ENCODE assay signal across 10 cellular contexts in the genomic region with DNA sequence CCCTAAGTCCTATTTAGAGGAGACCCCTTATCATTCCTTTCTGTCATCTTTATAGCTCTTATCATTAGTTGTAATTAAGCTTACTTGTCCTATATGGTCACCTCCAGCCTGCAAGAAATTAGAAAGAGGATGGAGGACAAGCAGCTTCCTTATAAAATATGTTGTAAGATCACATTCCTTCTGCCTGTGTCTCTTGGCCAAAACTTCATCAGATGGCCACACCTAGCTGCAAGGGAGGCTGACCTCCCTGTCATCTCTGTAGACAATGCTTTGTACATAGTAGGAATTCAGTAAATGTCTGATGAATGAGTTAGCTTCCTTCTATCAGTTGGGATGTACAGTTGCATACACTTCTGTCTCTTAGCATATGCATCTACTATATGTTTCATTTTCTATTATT. TPM values are rescaled to one million over a fixed set of nuclear protein-coding genes. Genes with fewer than 3 reads are reported as not detected.
DNase-seq lines count a peak whose midpoint lies in the region; ATAC-seq, FAIRE-seq and TF ChIP-seq lines count a peak whose summit lies in the region.
"Had no signal": no experiment of that assay in that cellular context is flagged by ENCODE, and none has a peak within 500 bp of the region (broad histone marks: within the 10 kb centered on the region; RNA-seq: fewer than 3 reads in every experiment).

No MANE protein-coding gene starts in this region.

- H3K4me2 ChIP-seq in HepG2 (ENCODE audit: low read depth, low read length), result peak overlapping the region; percentile 86

- no peak for DNase-seq in HepG2 (ENCODE audit: low spot score)
- DNase-seq in right lobe of liver, result no peak
- no peak for DNase-seq in NCI-H2171 treated with DMSO at 0.1 percent for 48 hours (lab: John Stamatoyannopoulos, UW)
- no peak for DNase-seq in medulla oblongata (ENCODE audit: extremely low spot score)
- DNase-seq in midbrain (lab: John Stamatoyannopoulos, UW), result no peak
- DNase-seq: activated effector memory CD4-positive, alpha-beta T cell treated with anti-CD3 and anti-CD28 coated beads, Interleukin-2, amount 50 U/mL, for 16 hours; gastrocnemius medialis had no signal

- peaks cover 46% of the 10 kb centered on the region for H3K4me1 Mint-ChIP-seq in activated naive CD8-positive, alpha-beta T cell (ENCODE audit: low read depth)

- CTCF ChIA-PET in HepG2 (lab: Yijun Ruan, JAX; ENCODE audit: low intra/inter-chr PET ratio, low total read pairs), result no interaction called here

- TF ChIP-seq RAD21 in HepG2 (CRISPR knock-in tag; IDR thresholded peaks at IDR 0.05), result no peak

- H3K27ac Mint-ChIP-seq in activated naive CD8-positive, alpha-beta T cell, result peak overlapping the region; percentile 95

- no peaks in the 10 kb centered on the region; a peak in 1 of 5 replicates for H3K27me3 ChIP-seq in HepG2 (ENCODE audit: control insufficient read depth in 1 of 2, insufficient read depth in 2 of 2, low read length in 2 of 2)
- H3K27me3 ChIP-seq in right lobe of liver, result no peaks in the 10 kb centered on the region
- no peaks in the 10 kb centered on the region for H3K27me3 ChIP-seq in iPS-15b (ENCODE audit: control insufficient read depth, insufficient read depth, low read length)
- H3K27me3 ChIP-seq: gastrocnemius medialis had no signal

- H3K9ac ChIP-seq in HepG2 (ENCODE audit: insufficient read depth, low read depth, low read length) (no peak overlapping the region), iPS-15b (ENCODE audit: low read depth, low read length) (no peak overlapping the region)

- H3K4me1 ChIP-seq in HepG2 (ENCODE audit: insufficient read depth, low read length) (peaks cover 26% of the 10 kb centered on the region), right lobe of liver (peaks cover 0 to 14% (median 0%) of the 10 kb centered on the region in 4 donors), iPS-15b (ENCODE audit: control insufficient read depth, insufficient read depth, low read length) (peaks cover 6% of the 10 kb centered on the region)

- no peak for TF ChIP-seq POLR2A in HepG2 (IDR thresholded peaks at IDR 0.05; ENCODE audit: insufficient read depth in 1 of 2, low read depth in 2 of 2, low read length in 2 of 2)
- TF ChIP-seq POLR2A in right lobe of liver (IDR thresholded peaks at IDR 0.05), result no peak

- peak overlapping the region; percentile 99 for H3K4me3 Mint-ChIP-seq in activated naive CD8-positive, alpha-beta T cell

- TF ChIP-seq EP300 in HepG2 (IDR thresholded peaks at IDR 0.05; ENCODE audit: low read depth in 2 of 2, low read length in 2 of 2) (no peak), HepG2 (CRISPR knock-in tag; IDR thresholded peaks at IDR 0.05; ENCODE audit: borderline replicate concordance) (no peak)

- ATAC-seq in HepG2 (no peak), right lobe of liver (no peak), HG03095 (IDR thresholded peaks at IDR 0.05; ENCODE audit: unreplicated experiment) (no peak)
- ATAC-seq: gastrocnemius medialis had no signal

- no peak for FAIRE-seq in HepG2 (lab: Jason Lieb, UNC)

- peaks cover 15 to 46% of the 10 kb centered on the region in 2 experiments for H3K36me3 ChIP-seq in HepG2 (replicated peaks in 1 of 2; ENCODE audit: control insufficient read depth in 1 of 2, insufficient read depth in 2 of 2, low read length in 2 of 2)
- H3K36me3 ChIP-seq in right lobe of liver, result peaks cover 0 to 51% (median 22%) of the 10 kb centered on the region in 4 donors
- peaks cover 32% of the 10 kb centered on the region for H3K36me3 ChIP-seq in iPS-15b (ENCODE audit: control insufficient read depth, insufficient read depth, low read length)

- no TSS peak for BruUV-seq in HepG2 (replicated peaks; lab: Mats Ljungman, UMichigan)

- intact Hi-C loops in HepG2 (cut with micrococcal nuclease; ENCODE audit: unreplicated experiment), result no loop called here
- intact Hi-C loops in right lobe of liver (cut with DNase I), result no loop called here

- TF ChIP-seq CTCF in HepG2 (CRISPR knock-in tag; IDR thresholded peaks at IDR 0.05) (no peak), right lobe of liver (IDR thresholded peaks at IDR 0.05) (no peak)

- no peak overlapping the region for H3K27ac ChIP-seq in HepG2 (ENCODE audit: extremely low read length, insufficient read depth, low read length)
- H3K27ac ChIP-seq in right lobe of liver, result no peak overlapping the region

- H2AFZ ChIP-seq in HepG2 (ENCODE audit: low read length), result no peak overlapping the region

- in situ Hi-C loops in HepG2 (cut with HindIII; ENCODE audit: extremely low pct_ligation_motif_present, low pct_unique_long_range_greater_than_20kb), result no loop called here

- H3K27me3 Mint-ChIP-seq in activated naive CD8-positive, alpha-beta T cell, result no peaks in the 10 kb centered on the region

- H3K9me3 ChIP-seq in HepG2 (ENCODE audit: low read length), result no peaks in the 10 kb centered on the region
- no peaks in the 10 kb centered on the region for H3K9me3 ChIP-seq in right lobe of liver
- H3K9me3 ChIP-seq in iPS-15b (ENCODE audit: control insufficient read depth, insufficient read depth, low read length), result no peaks in the 10 kb centered on the region
- H3K9me3 ChIP-seq: gastrocnemius medialis had no signal

- peaks cover 21% of the 10 kb centered on the region for H3K79me2 ChIP-seq in HepG2 (ENCODE audit: insufficient read depth, low read length)

- no peaks in the 10 kb centered on the region for H3K9me3 Mint-ChIP-seq in activated naive CD8-positive, alpha-beta T cell (ENCODE audit: low read depth)

- POLR2A ChIA-PET in HepG2 (lab: Yijun Ruan, JAX), result no interaction called here

- H3K4me3 ChIP-seq in HepG2 (replicated peaks in 1 of 3; ENCODE audit: insufficient read depth in 1 of 3, low read depth in 2 of 3, low read length in 3 of 3), result peak overlapping the region in 1 of 3 experiments; percentile 91; a peak in 2 of 6 replicates
- no peak overlapping the region for H3K4me3 ChIP-seq in right lobe of liver
- H3K4me3 ChIP-seq in iPS-15b (ENCODE audit: low read depth, low read length), result peak overlapping the region; percentile 87

- no peaks in the 10 kb centered on the region for H4K20me1 ChIP-seq in HepG2 (ENCODE audit: insufficient read depth, low read length)

- H3K36me3 Mint-ChIP-seq in activated naive CD8-positive, alpha-beta T cell, result peaks cover 30% of the 10 kb centered on the region

RNA-seq across cellular contexts. Expression of a gene that starts 1.9 kb away (rescaled TPM):
- 22.7 and 24.3 TPM in 2 replicates for total RNA-seq in HepG2 (2016; rRNA removed; fragmentation: Illumina TruSeq; extraction: Trizol)
- total RNA-seq in HepG2 (2016; cell fraction: cytosol; rRNA removed; fragmentation: Illumina TruSeq; extraction: Trizol; ENCODE audit: low read depth), result 6.4 and 7.6 TPM in 2 replicates
- total RNA-seq in HepG2 (2016; cell fraction: insoluble cytoplasmic fraction; rRNA removed; fragmentation: Illumina TruSeq; extraction: Trizol), result 23.3 and 24.1 TPM in 2 replicates
- 15.5 and 16.3 TPM in 2 replicates for total RNA-seq in HepG2 (2016; cell fraction: membrane; rRNA removed; fragmentation: Illumina TruSeq; extraction: Trizol)
- total RNA-seq in HepG2 (2016; cell fraction: nucleus; rRNA removed; fragmentation: Illumina TruSeq; extraction: Trizol), result 25.1 and 28.9 TPM in 2 replicates
- polyA plus RNA-seq in HepG2 (2011; rRNA removed), result 4.4 and 5.6 TPM in 2 replicates
- 3.0 and 3.8 TPM in 2 replicates for polyA plus RNA-seq in HepG2 (2011; cell fraction: cytosol; rRNA removed)
- 17.4 and 20.7 TPM in 2 replicates for polyA plus RNA-seq in HepG2 (2011; cell fraction: nucleus; rRNA removed)
- 16.8 and 19.3 TPM in 2 replicates for polyA plus RNA-seq in HepG2 (2012)
- polyA plus RNA-seq in HepG2 (2016; cell fraction: cytosol; fragmentation: Illumina TruSeq; extraction: Trizol; ENCODE audit: low read depth), result 4.3 and 4.6 TPM in 2 replicates
- polyA plus RNA-seq in HepG2 (2016; cell fraction: insoluble cytoplasmic fraction; fragmentation: Illumina TruSeq; extraction: Trizol; ENCODE audit: low read depth), result 21.2 and 21.3 TPM in 2 replicates
- 9.1 and 9.6 TPM in 2 replicates for polyA plus RNA-seq in HepG2 (2016; cell fraction: membrane; fragmentation: Illumina TruSeq; extraction: Trizol; ENCODE audit: low read depth)
- 33.3 and 33.4 TPM in 2 replicates for polyA plus RNA-seq in HepG2 (2016; cell fraction: nucleus; fragmentation: Illumina TruSeq; extraction: Trizol; ENCODE audit: insufficient read depth, low read depth)
- polyA minus RNA-seq in HepG2 (2011; rRNA and poly(A)+ RNA removed; ENCODE audit: low replicate concordance), result 5.8 and 10.9 TPM in 2 replicates
- 5.0 and 7.2 TPM in 2 replicates for polyA minus RNA-seq in HepG2 (2011; cell fraction: cytosol; rRNA and poly(A)+ RNA removed)
- polyA minus RNA-seq in HepG2 (2011; cell fraction: nucleus; rRNA and poly(A)+ RNA removed), result 33.9 and 38.8 TPM in 2 replicates
- total RNA-seq in right lobe of liver, result 10 to 100 TPM; 14.3 to 32.3 (median 19.9) TPM

RNA-seq across cellular contexts. Expression of a gene that starts 2.0 kb away (rescaled TPM):
- total RNA-seq in HepG2 (2016; rRNA removed; fragmentation: Illumina TruSeq; extraction: Trizol), result 13.1 and 16.8 TPM in 2 replicates
- 23.8 and 31.5 TPM in 2 replicates for total RNA-seq in HepG2 (2016; cell fraction: cytosol; rRNA removed; fragmentation: Illumina TruSeq; extraction: Trizol; ENCODE audit: low read depth)
- 13.4 and 19.7 TPM in 2 replicates for total RNA-seq in HepG2 (2016; cell fraction: insoluble cytoplasmic fraction; rRNA removed; fragmentation: Illumina TruSeq; extraction: Trizol)
- total RNA-seq in HepG2 (2016; cell fraction: membrane; rRNA removed; fragmentation: Illumina TruSeq; extraction: Trizol), result 25.2 and 28.6 TPM in 2 replicates
- 6.6 and 8.5 TPM in 2 replicates for total RNA-seq in HepG2 (2016; cell fraction: nucleus; rRNA removed; fragmentation: Illumina TruSeq; extraction: Trizol)
- polyA plus RNA-seq in HepG2 (2011; rRNA removed), result 24.9 and 28.1 TPM in 2 replicates
- 24.5 and 25.8 TPM in 2 replicates for polyA plus RNA-seq in HepG2 (2011; cell fraction: cytosol; rRNA removed)
- 31.1 and 36.4 TPM in 2 replicates for polyA plus RNA-seq in HepG2 (2011; cell fraction: nucleus; rRNA removed)
- polyA plus RNA-seq in HepG2 (2012), result 13.5 and 13.6 TPM in 2 replicates
- polyA plus RNA-seq in HepG2 (2016; cell fraction: cytosol; fragmentation: Illumina TruSeq; extraction: Trizol; ENCODE audit: low read depth), result 30.8 and 45.7 TPM in 2 replicates
- polyA plus RNA-seq in HepG2 (2016; cell fraction: insoluble cytoplasmic fraction; fragmentation: Illumina TruSeq; extraction: Trizol; ENCODE audit: low read depth), result 19.6 and 19.9 TPM in 2 replicates
- 26.5 and 30.0 TPM in 2 replicates for polyA plus RNA-seq in HepG2 (2016; cell fraction: membrane; fragmentation: Illumina TruSeq; extraction: Trizol; ENCODE audit: low read depth)
- 14.0 and 21.1 TPM in 2 replicates for polyA plus RNA-seq in HepG2 (2016; cell fraction: nucleus; fragmentation: Illumina TruSeq; extraction: Trizol; ENCODE audit: insufficient read depth, low read depth)
- polyA minus RNA-seq in HepG2 (2011; rRNA and poly(A)+ RNA removed; ENCODE audit: low replicate concordance), result 5.8 and 11.0 TPM in 2 replicates
- 4.9 and 8.5 TPM in 2 replicates for polyA minus RNA-seq in HepG2 (2011; cell fraction: cytosol; rRNA and poly(A)+ RNA removed)
- 7.0 and 9.7 TPM in 2 replicates for polyA minus RNA-seq in HepG2 (2011; cell fraction: nucleus; rRNA and poly(A)+ RNA removed)
- total RNA-seq in right lobe of liver, result 10 to 100 TPM; 10.6 to 21.8 (median 11.8) TPM

RNA-seq across cellular contexts. Expression of a gene that starts 56.6 kb away (rescaled TPM):
- total RNA-seq in HepG2 (2016; rRNA removed; fragmentation: Illumina TruSeq; extraction: Trizol) (6.7 and 10.4 TPM in 2 replicates), right lobe of liver (under 1 TPM in 5 of 6 experiments, not detected in 1; 0.16 to 0.62 (median 0.37) TPM)
- total RNA-seq in HepG2 (2016; cell fraction: cytosol; rRNA removed; fragmentation: Illumina TruSeq; extraction: Trizol; ENCODE audit: low read depth), result 3.7 and 4.9 TPM in 2 replicates
- total RNA-seq in HepG2 (2016; cell fraction: insoluble cytoplasmic fraction; rRNA removed; fragmentation: Illumina TruSeq; extraction: Trizol), result 6.5 and 10.3 TPM in 2 replicates
- total RNA-seq in HepG2 (2016; cell fraction: membrane; rRNA removed; fragmentation: Illumina TruSeq; extraction: Trizol), result 7.8 and 9.3 TPM in 2 replicates
- total RNA-seq in HepG2 (2016; cell fraction: nucleus; rRNA removed; fragmentation: Illumina TruSeq; extraction: Trizol), result 9.1 and 10.0 TPM in 2 replicates
- polyA plus RNA-seq in HepG2 (2011; rRNA removed), result 18.2 and 20.0 TPM in 2 replicates
- polyA plus RNA-seq in HepG2 (2011; cell fraction: cytosol; rRNA removed), result 21.0 and 26.4 TPM in 2 replicates
- 10.1 and 12.1 TPM in 2 replicates for polyA plus RNA-seq in HepG2 (2011; cell fraction: nucleus; rRNA removed)
- polyA plus RNA-seq in HepG2 (2012), result 7.3 and 7.9 TPM in 2 replicates
- polyA plus RNA-seq in HepG2 (2016; cell fraction: cytosol; fragmentation: Illumina TruSeq; extraction: Trizol; ENCODE audit: low read depth), result 3.6 and 4.7 TPM in 2 replicates
- polyA plus RNA-seq in HepG2 (2016; cell fraction: insoluble cytoplasmic fraction; fragmentation: Illumina TruSeq; extraction: Trizol; ENCODE audit: low read depth), result 5.4 and 6.4 TPM in 2 replicates
- 6.3 and 6.8 TPM in 2 replicates for polyA plus RNA-seq in HepG2 (2016; cell fraction: membrane; fragmentation: Illumina TruSeq; extraction: Trizol; ENCODE audit: low read depth)
- polyA plus RNA-seq in HepG2 (2016; cell fraction: nucleus; fragmentation: Illumina TruSeq; extraction: Trizol; ENCODE audit: insufficient read depth, low read depth), result 9.2 and 11.4 TPM in 2 replicates
- polyA minus RNA-seq in HepG2 (2011; rRNA and poly(A)+ RNA removed; ENCODE audit: low replicate concordance), result 0.63 and 43.6 TPM in 2 replicates
- polyA minus RNA-seq in HepG2 (2011; cell fraction: cytosol; rRNA and poly(A)+ RNA removed), result 9.7 and 15.7 TPM in 2 replicates
- 9.3 and 10.4 TPM in 2 replicates for polyA minus RNA-seq in HepG2 (2011; cell fraction: nucleus; rRNA and poly(A)+ RNA removed)
